1 cellular context compared by ENCODE assay signal in genomic region chr14:37585971-37586759, GRCh38.
TF ChIP-seq lines count a peak whose summit lies in the region.

No MANE protein-coding gene starts in this region.

TF ChIP-seq in HepG2, 621 proteins besides CTCF, POLR2A, EP300 and RAD21 (continued from another document and continues in another):
- TF ChIP-seq, protein P1, sequence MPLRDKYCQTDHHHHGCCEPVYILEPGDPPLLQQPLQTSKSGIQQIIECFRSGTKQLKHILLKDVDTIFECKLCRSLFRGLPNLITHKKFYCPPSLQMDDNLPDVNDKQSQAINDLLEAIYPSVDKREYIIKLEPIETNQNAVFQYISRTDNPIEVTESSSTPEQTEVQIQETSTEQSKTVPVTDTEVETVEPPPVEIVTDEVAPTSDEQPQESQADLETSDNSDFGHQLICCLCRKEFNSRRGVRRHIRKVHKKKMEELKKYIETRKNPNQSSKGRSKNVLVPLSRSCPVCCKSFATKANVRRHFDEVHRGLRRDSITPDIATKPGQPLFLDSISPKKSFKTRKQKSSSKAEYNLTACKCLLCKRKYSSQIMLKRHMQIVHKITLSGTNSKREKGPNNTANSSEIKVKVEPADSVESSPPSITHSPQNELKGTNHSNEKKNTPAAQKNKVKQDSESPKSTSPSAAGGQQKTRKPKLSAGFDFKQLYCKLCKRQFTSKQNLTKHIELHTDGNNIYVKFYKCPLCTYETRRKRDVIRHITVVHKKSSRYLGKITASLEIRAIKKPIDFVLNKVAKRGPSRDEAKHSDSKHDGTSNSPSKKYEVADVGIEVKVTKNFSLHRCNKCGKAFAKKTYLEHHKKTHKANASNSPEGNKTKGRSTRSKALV (CRISPR knock-in tag; IDR thresholded peaks at IDR 0.05) = peak; percentile 77; the same call in 1 of the 2 replicates
- no peak for TF ChIP-seq JARID2 (CRISPR knock-in tag; IDR thresholded peaks at IDR 0.05; ENCODE audit: insufficient replicate concordance)
- 0 out of 2 replicates have a peak, but pooled peaks have one; percentile 58 for TF ChIP-seq TSC22D2 (CRISPR knock-in tag; IDR thresholded peaks at IDR 0.05; ENCODE audit: borderline replicate concordance)
- peak; percentile 88 for TF ChIP-seq ZBTB38 (CRISPR knock-in tag; IDR thresholded peaks at IDR 0.05)
- peak; percentile 27; the same call in 1 of the 2 replicates for TF ChIP-seq PPARG (CRISPR knock-in tag; conservative IDR thresholded peaks at IDR 0.05)
- peak; percentile 73; the same call in 1 of the 2 replicates for TF ChIP-seq BRD4 (CRISPR knock-in tag; IDR thresholded peaks at IDR 0.05)
- no peak for TF ChIP-seq REXO4 (CRISPR knock-in tag; IDR thresholded peaks at IDR 0.05; ENCODE audit: borderline replicate concordance)
- TF ChIP-seq ZNF772 (CRISPR knock-in tag; IDR thresholded peaks at IDR 0.05) = 0 out of 2 replicates have a peak, but pooled peaks have one; percentile 44
- 0 out of 2 replicates have a peak, but pooled peaks have one; percentile 37 for TF ChIP-seq ZFY (CRISPR knock-in tag; IDR thresholded peaks at IDR 0.05)
- TF ChIP-seq PAXIP1 (CRISPR knock-in tag; conservative IDR thresholded peaks at IDR 0.05) = peak; percentile 74
- no peak for TF ChIP-seq DNMT1 (CRISPR knock-in tag; IDR thresholded peaks at IDR 0.05)
- peak; percentile 70 for TF ChIP-seq TEAD3 (CRISPR knock-in tag; optimal IDR thresholded peaks at IDR 0.05; ENCODE audit: borderline replicate concordance)
- 0 out of 2 replicates have a peak, but pooled peaks have one; percentile 10 for TF ChIP-seq ZNF564 (CRISPR knock-in tag; IDR thresholded peaks at IDR 0.05)
- TF ChIP-seq, protein P2, sequence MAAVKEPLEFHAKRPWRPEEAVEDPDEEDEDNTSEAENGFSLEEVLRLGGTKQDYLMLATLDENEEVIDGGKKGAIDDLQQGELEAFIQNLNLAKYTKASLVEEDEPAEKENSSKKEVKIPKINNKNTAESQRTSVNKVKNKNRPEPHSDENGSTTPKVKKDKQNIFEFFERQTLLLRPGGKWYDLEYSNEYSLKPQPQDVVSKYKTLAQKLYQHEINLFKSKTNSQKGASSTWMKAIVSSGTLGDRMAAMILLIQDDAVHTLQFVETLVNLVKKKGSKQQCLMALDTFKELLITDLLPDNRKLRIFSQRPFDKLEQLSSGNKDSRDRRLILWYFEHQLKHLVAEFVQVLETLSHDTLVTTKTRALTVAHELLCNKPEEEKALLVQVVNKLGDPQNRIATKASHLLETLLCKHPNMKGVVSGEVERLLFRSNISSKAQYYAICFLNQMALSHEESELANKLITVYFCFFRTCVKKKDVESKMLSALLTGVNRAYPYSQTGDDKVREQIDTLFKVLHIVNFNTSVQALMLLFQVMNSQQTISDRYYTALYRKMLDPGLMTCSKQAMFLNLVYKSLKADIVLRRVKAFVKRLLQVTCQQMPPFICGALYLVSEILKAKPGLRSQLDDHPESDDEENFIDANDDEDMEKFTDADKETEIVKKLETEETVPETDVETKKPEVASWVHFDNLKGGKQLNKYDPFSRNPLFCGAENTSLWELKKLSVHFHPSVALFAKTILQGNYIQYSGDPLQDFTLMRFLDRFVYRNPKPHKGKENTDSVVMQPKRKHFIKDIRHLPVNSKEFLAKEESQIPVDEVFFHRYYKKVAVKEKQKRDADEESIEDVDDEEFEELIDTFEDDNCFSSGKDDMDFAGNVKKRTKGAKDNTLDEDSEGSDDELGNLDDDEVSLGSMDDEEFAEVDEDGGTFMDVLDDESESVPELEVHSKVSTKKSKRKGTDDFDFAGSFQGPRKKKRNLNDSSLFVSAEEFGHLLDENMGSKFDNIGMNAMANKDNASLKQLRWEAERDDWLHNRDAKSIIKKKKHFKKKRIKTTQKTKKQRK (IDR thresholded peaks at IDR 0.05; ENCODE audit: low read length) = no peak
- 0 out of 2 replicates have a peak, but pooled peaks have one; percentile 30 for TF ChIP-seq ZBTB25 (CRISPR knock-in tag; IDR thresholded peaks at IDR 0.05)
- TF ChIP-seq ESRRA (CRISPR knock-in tag; IDR thresholded peaks at IDR 0.05; ENCODE audit: low read depth) = peak; percentile 17; the same call in 1 of the 2 replicates
- peak; percentile 66; the same call in 1 of the 2 replicates for TF ChIP-seq KLF12 (CRISPR knock-in tag; IDR thresholded peaks at IDR 0.05; ENCODE audit: borderline replicate concordance)
- TF ChIP-seq UBTF (CRISPR knock-in tag; IDR thresholded peaks at IDR 0.05) = no peak
- 0 out of 2 replicates have a peak, but pooled peaks have one; percentile 36 for TF ChIP-seq SNAI1 (CRISPR knock-in tag; IDR thresholded peaks at IDR 0.05; ENCODE audit: borderline replicate concordance)
- TF ChIP-seq NCOA2 (CRISPR knock-in tag; IDR thresholded peaks at IDR 0.05) = peak; percentile 11; the same call in 1 of the 2 replicates
- TF ChIP-seq ZFAT (CRISPR knock-in tag; conservative IDR thresholded peaks at IDR 0.05) = no peak
- TF ChIP-seq, protein P3, sequence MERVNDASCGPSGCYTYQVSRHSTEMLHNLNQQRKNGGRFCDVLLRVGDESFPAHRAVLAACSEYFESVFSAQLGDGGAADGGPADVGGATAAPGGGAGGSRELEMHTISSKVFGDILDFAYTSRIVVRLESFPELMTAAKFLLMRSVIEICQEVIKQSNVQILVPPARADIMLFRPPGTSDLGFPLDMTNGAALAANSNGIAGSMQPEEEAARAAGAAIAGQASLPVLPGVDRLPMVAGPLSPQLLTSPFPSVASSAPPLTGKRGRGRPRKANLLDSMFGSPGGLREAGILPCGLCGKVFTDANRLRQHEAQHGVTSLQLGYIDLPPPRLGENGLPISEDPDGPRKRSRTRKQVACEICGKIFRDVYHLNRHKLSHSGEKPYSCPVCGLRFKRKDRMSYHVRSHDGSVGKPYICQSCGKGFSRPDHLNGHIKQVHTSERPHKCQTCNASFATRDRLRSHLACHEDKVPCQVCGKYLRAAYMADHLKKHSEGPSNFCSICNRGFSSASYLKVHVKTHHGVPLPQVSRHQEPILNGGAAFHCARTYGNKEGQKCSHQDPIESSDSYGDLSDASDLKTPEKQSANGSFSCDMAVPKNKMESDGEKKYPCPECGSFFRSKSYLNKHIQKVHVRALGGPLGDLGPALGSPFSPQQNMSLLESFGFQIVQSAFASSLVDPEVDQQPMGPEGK (CRISPR knock-in tag; IDR thresholded peaks at IDR 0.05) = peak; percentile 80
- TF ChIP-seq RARG (CRISPR knock-in tag; IDR thresholded peaks at IDR 0.05; ENCODE audit: low read depth) = no peak
- TF ChIP-seq ZFP1 (CRISPR knock-in tag; IDR thresholded peaks at IDR 0.05) = peak; percentile 84; the same call in 1 of the 2 replicates
- peak; percentile 52; the same call in 1 of the 2 replicates for TF ChIP-seq SMAD3 (CRISPR knock-in tag; IDR thresholded peaks at IDR 0.05)
- no peak for TF ChIP-seq ZNF33B (CRISPR knock-in tag; IDR thresholded peaks at IDR 0.05)
- TF ChIP-seq, protein P4, sequence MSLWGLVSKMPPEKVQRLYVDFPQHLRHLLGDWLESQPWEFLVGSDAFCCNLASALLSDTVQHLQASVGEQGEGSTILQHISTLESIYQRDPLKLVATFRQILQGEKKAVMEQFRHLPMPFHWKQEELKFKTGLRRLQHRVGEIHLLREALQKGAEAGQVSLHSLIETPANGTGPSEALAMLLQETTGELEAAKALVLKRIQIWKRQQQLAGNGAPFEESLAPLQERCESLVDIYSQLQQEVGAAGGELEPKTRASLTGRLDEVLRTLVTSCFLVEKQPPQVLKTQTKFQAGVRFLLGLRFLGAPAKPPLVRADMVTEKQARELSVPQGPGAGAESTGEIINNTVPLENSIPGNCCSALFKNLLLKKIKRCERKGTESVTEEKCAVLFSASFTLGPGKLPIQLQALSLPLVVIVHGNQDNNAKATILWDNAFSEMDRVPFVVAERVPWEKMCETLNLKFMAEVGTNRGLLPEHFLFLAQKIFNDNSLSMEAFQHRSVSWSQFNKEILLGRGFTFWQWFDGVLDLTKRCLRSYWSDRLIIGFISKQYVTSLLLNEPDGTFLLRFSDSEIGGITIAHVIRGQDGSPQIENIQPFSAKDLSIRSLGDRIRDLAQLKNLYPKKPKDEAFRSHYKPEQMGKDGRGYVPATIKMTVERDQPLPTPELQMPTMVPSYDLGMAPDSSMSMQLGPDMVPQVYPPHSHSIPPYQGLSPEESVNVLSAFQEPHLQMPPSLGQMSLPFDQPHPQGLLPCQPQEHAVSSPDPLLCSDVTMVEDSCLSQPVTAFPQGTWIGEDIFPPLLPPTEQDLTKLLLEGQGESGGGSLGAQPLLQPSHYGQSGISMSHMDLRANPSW (CRISPR knock-in tag; IDR thresholded peaks at IDR 0.05; ENCODE audit: borderline replicate concordance) = 0 out of 2 replicates have a peak, but pooled peaks have one; percentile 60
- peak; percentile 63; the same call in 1 of the 2 replicates for TF ChIP-seq NCOR1 (IDR thresholded peaks at IDR 0.05; ENCODE audit: borderline replicate concordance, low read length)
- TF ChIP-seq ZNF782 (CRISPR knock-in tag; IDR thresholded peaks at IDR 0.05; ENCODE audit: borderline replicate concordance) = no peak
- TF ChIP-seq ZKSCAN8 (CRISPR knock-in tag; IDR thresholded peaks at IDR 0.05; ENCODE audit: borderline replicate concordance) = peak; percentile 28; the same call in 1 of the 2 replicates
- TF ChIP-seq, protein P5, sequence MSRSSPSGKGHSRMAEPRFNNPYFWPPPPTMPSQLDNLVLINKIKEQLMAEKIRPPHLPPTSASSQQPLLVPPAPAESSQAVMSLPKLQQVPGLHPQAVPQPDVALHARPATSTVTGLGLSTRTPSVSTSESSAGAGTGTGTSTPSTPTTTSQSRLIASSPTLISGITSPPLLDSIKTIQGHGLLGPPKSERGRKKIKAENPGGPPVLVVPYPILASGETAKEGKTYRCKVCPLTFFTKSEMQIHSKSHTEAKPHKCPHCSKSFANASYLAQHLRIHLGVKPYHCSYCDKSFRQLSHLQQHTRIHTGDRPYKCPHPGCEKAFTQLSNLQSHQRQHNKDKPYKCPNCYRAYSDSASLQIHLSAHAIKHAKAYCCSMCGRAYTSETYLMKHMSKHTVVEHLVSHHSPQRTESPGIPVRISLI (CRISPR knock-in tag; IDR thresholded peaks at IDR 0.05; ENCODE audit: borderline replicate concordance) = peak; percentile 56; the same call in 1 of the 2 replicates
- peak; percentile 85 for TF ChIP-seq MYC (CRISPR knock-in tag; IDR thresholded peaks at IDR 0.05; ENCODE audit: borderline replicate concordance)
- TF ChIP-seq DMAP1 (CRISPR knock-in tag; IDR thresholded peaks at IDR 0.05) = peak; percentile 85; the same call in 1 of the 2 replicates
- TF ChIP-seq SOX6 (IDR thresholded peaks at IDR 0.05) = no peak
- TF ChIP-seq SOX6 (CRISPR knock-in tag; IDR thresholded peaks at IDR 0.05) = peak; percentile 48; the same call in 1 of the 2 replicates
- TF ChIP-seq MYNN (CRISPR knock-in tag; IDR thresholded peaks at IDR 0.05; ENCODE audit: low read depth) = peak; percentile 57; the same call in 1 of the 2 replicates
- 0 out of 2 replicates have a peak, but pooled peaks have one; percentile 55 for TF ChIP-seq GATAD2A (CRISPR knock-in tag; IDR thresholded peaks at IDR 0.05)
- peak; percentile 37 for TF ChIP-seq YY1 (IDR thresholded peaks at IDR 0.05; ENCODE audit: insufficient read depth, insufficient replicate concordance, low read depth, low read length)
- TF ChIP-seq POGZ (CRISPR knock-in tag; IDR thresholded peaks at IDR 0.05) = peak; percentile 72; the same call in 1 of the 2 replicates
- TF ChIP-seq ZFP36L1 (CRISPR knock-in tag; IDR thresholded peaks at IDR 0.05) = 0 out of 2 replicates have a peak, but pooled peaks have one; percentile 24
- peak; percentile 48; the same call in 1 of the 2 replicates for TF ChIP-seq ZNF607 (CRISPR knock-in tag; IDR thresholded peaks at IDR 0.05; ENCODE audit: borderline replicate concordance)
- no peak for TF ChIP-seq ERF (CRISPR knock-in tag; IDR thresholded peaks at IDR 0.05)
- TF ChIP-seq ZSCAN25 (CRISPR knock-in tag; IDR thresholded peaks at IDR 0.05) = no peak
- peak; percentile 29; the same call in 1 of the 2 replicates for TF ChIP-seq MED1 (CRISPR knock-in tag; IDR thresholded peaks at IDR 0.05)
- no peak for TF ChIP-seq XBP1 (CRISPR knock-in tag; IDR thresholded peaks at IDR 0.05)
